In genomic region chr19:17302391-17303166, GRCh38 we compare ENCODE assay signal across 8 cellular contexts. TPM values are rescaled to one million over a fixed set of nuclear protein-coding genes. Genes with fewer than 3 reads are reported as not detected.
A peak's percentile ranks its signal among the peaks of the same experiment; 100 is the strongest.
DNase-seq lines count a peak whose midpoint lies in the region; ATAC-seq, FAIRE-seq and TF ChIP-seq lines count a peak whose summit lies in the region.

No MANE protein-coding gene starts in this region.

- H3K9me3 ChIP-seq in OCI-LY3 (ENCODE audit: insufficient read depth, low read length) (peaks cover 4% of the 10 kb centered on the region; the same call in 1 of the 2 replicates), mucosa of rectum (ENCODE audit: control insufficient read depth in 2 of 2, low read length in 2 of 2) (no peaks in the 10 kb centered on the region)

- no peaks in the 10 kb centered on the region for H3K27me3 ChIP-seq in OCI-LY3 (ENCODE audit: low read depth, low read length)
- H3K27me3 ChIP-seq in mucosa of rectum (ENCODE audit: control insufficient read depth in 2 of 2, insufficient read depth in 2 of 2, low read length in 2 of 2), result no peaks in the 10 kb centered on the region

- no peaks in the 10 kb centered on the region for H3K9me3 Mint-ChIP-seq in chondrocyte (ENCODE audit: low read depth)

- peaks cover 29% of the 10 kb centered on the region for H3K4me1 Mint-ChIP-seq in chondrocyte (ENCODE audit: low read depth)

- no peak overlapping the region; the same call in 1 of the 2 replicates for H2AFZ ChIP-seq in OCI-LY3 (ENCODE audit: low read depth, low read length)

- H3K27ac ChIP-seq in OCI-LY3 (ENCODE audit: low read length) (no peak overlapping the region), mucosa of rectum (ENCODE audit: low read depth in 2 of 2, low read length in 2 of 2) (peak overlapping the region; percentile 18 to 48)

- TF ChIP-seq CTCF in OCI-LY3 (IDR thresholded peaks at IDR 0.05; ENCODE audit: low read depth, low read length) (no peak), chondrocyte (IDR thresholded peaks at IDR 0.05) (no peak)

- DNase-seq in GM12891 (ENCODE audit: insufficient read length, low spot score) (no peak), chondrocyte (ENCODE audit: low spot score) (no peak), HTR-8/SVneo (ENCODE audit: insufficient read length, low spot score) (no peak), NCI-H510A (lab: John Stamatoyannopoulos, UW) (no peak), DMS79 treated with DMSO at 0.1 percent for 48 hours (lab: John Stamatoyannopoulos, UW) (no peak)

- no peaks in the 10 kb centered on the region for H4K20me1 ChIP-seq in OCI-LY3 (ENCODE audit: insufficient read depth, low read length)

- H3K27me3 Mint-ChIP-seq in chondrocyte (ENCODE audit: low read depth), result no peaks in the 10 kb centered on the region

- TF ChIP-seq POLR2A in GM12891 (IDR thresholded peaks at IDR 0.05; ENCODE audit: low read depth, low read length), result no peak

- H3K4me3 Mint-ChIP-seq in chondrocyte (ENCODE audit: unreplicated experiment), result peak overlapping the region; percentile 57

- peaks cover 14% of the 10 kb centered on the region for H3K79me2 ChIP-seq in OCI-LY3 (ENCODE audit: low read length)

- H3K27ac Mint-ChIP-seq in chondrocyte (ENCODE audit: unreplicated experiment), result no peak overlapping the region

- peak; percentile 20 for FAIRE-seq in GM12891 (lab: Jason Lieb, UNC)
- FAIRE-seq in HTR-8/SVneo (lab: Jason Lieb, UNC), result no peak

- ATAC-seq in GM19035 (IDR thresholded peaks at IDR 0.05; ENCODE audit: unreplicated experiment), result no peak

- peaks cover 6% of the 10 kb centered on the region for H3K36me3 ChIP-seq in OCI-LY3 (replicated peaks; ENCODE audit: low read depth, low read length)
- peaks cover 0 to 3% of the 10 kb centered on the region in 2 donors for H3K36me3 ChIP-seq in mucosa of rectum (ENCODE audit: control insufficient read depth in 2 of 2, insufficient read depth in 2 of 2, low read length in 2 of 2)

- H3K36me3 Mint-ChIP-seq in chondrocyte (ENCODE audit: low read depth), result peaks cover 1% of the 10 kb centered on the region

- H3K4me3 ChIP-seq in OCI-LY3 (ENCODE audit: low read length) (peak overlapping the region; percentile 82), mucosa of rectum (ENCODE audit: low read length in 2 of 2) (peak overlapping the region; percentile 65 to 67)

- peak overlapping the region; percentile 73 for H3K4me2 ChIP-seq in OCI-LY3 (ENCODE audit: low read length)

- peaks cover 24% of the 10 kb centered on the region for H3K4me1 ChIP-seq in OCI-LY3 (ENCODE audit: low read length)
- H3K4me1 ChIP-seq in mucosa of rectum (ENCODE audit: control insufficient read depth in 2 of 2, insufficient read depth in 2 of 2, low read length in 2 of 2), result peaks cover 28 to 31% of the 10 kb centered on the region in 2 donors

- peak overlapping the region; percentile 60; the same call in 1 of the 2 replicates for H3K9ac ChIP-seq in OCI-LY3 (ENCODE audit: low read length)
- H3K9ac ChIP-seq in mucosa of rectum (ENCODE audit: low read depth in 1 of 2, low read length in 2 of 2), result peak overlapping the region; percentile 52 to 72

TF ChIP-seq in GM12891, 5 proteins besides CTCF, POLR2A, EP300 and RAD21:
- TF ChIP-seq SPI1 (IDR thresholded peaks at IDR 0.05; ENCODE audit: low read depth, low read length) (no peak), PAX5 (IDR thresholded peaks at IDR 0.05; ENCODE audit: insufficient read depth, low read length, severe bottlenecking) (no peak), POLR2AphosphoS5 (IDR thresholded peaks at IDR 0.05; ENCODE audit: low read depth, low read length) (no peak)

RNA-seq across cellular contexts. Expression of gene ABHD8, which starts 0.6 kb away (rescaled TPM):
- polyA plus RNA-seq in GM12891 (2012; ENCODE audit: low read depth, missing spikeins), result 9.2 TPM
- total RNA-seq in chondrocyte, result 3.5 to 6.6 TPM (median 5.9 TPM) in 3 replicates

RNA-seq across cellular contexts. Expression of gene MRPL34, which starts 3.1 kb away (rescaled TPM):
- polyA plus RNA-seq in GM12891 (2012; ENCODE audit: low read depth, missing spikeins), result 75.1 TPM
- 56.6 to 68.7 TPM (median 61.7 TPM) in 3 replicates for total RNA-seq in chondrocyte

RNA-seq across cellular contexts. Expression of gene DDA1, which starts 6.8 kb away (rescaled TPM):
- polyA plus RNA-seq in GM12891 (2012; ENCODE audit: low read depth, missing spikeins), result 75.3 TPM
- total RNA-seq in chondrocyte, result 53.0 to 66.6 TPM (median 63.9 TPM) in 3 replicates

RNA-seq across cellular contexts. Expression of gene ANKLE1, which starts 20.9 kb away (rescaled TPM):
- polyA plus RNA-seq in GM12891 (2012; ENCODE audit: low read depth, missing spikeins), result 3.8 TPM
- total RNA-seq in chondrocyte, result 0.38 to 0.57 TPM (median 0.53 TPM) in 3 replicates

RNA-seq across cellular contexts. Expression of gene ANO8, which starts 32.1 kb away (rescaled TPM):
- 1.3 TPM for polyA plus RNA-seq in GM12891 (2012; ENCODE audit: low read depth, missing spikeins)
- 16.7 to 18.9 TPM (median 16.8 TPM) in 3 replicates for total RNA-seq in chondrocyte
